In genomic region chr20:49123982-49124381, GRCh38 we compare ENCODE assay signal across 1 cellular context.
TF ChIP-seq lines count a peak whose summit lies in the region.

No MANE protein-coding gene starts in this region.

TF ChIP-seq in GM12878, 131 proteins besides CTCF, POLR2A, EP300 and RAD21:
- no peak for TF ChIP-seq PRDM15 (CRISPR knock-in tag; IDR thresholded peaks at IDR 0.05)
- TF ChIP-seq IRF5 (IDR thresholded peaks at IDR 0.05; ENCODE audit: borderline replicate concordance): no peak
- no peak for TF ChIP-seq BRCA1 (IDR thresholded peaks at IDR 0.05; ENCODE audit: low read depth, low read length)
- TF ChIP-seq, protein P1, sequence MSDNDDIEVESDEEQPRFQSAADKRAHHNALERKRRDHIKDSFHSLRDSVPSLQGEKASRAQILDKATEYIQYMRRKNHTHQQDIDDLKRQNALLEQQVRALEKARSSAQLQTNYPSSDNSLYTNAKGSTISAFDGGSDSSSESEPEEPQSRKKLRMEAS (IDR thresholded peaks at IDR 0.05; ENCODE audit: low read depth, low read length): no peak
- TF ChIP-seq SUPT20H (IDR thresholded peaks at IDR 0.05; ENCODE audit: borderline replicate concordance, control insufficient read depth, low read depth, low read length): no peak
- no peak for TF ChIP-seq DPF2 (IDR thresholded peaks at IDR 0.05)
- no peak for TF ChIP-seq ZNF592 (IDR thresholded peaks at IDR 0.05)
- no peak for TF ChIP-seq ZSCAN29 (IDR thresholded peaks at IDR 0.05)
- no peak for TF ChIP-seq RAD51 (IDR thresholded peaks at IDR 0.05)
- no peak for TF ChIP-seq BACH1 (IDR thresholded peaks at IDR 0.05; ENCODE audit: borderline replicate concordance)
- no peak for TF ChIP-seq JUND (IDR thresholded peaks at IDR 0.05; ENCODE audit: low read depth, low read length)
- no peak for TF ChIP-seq NKRF (conservative IDR thresholded peaks at IDR 0.05)
- TF ChIP-seq, protein P2, sequence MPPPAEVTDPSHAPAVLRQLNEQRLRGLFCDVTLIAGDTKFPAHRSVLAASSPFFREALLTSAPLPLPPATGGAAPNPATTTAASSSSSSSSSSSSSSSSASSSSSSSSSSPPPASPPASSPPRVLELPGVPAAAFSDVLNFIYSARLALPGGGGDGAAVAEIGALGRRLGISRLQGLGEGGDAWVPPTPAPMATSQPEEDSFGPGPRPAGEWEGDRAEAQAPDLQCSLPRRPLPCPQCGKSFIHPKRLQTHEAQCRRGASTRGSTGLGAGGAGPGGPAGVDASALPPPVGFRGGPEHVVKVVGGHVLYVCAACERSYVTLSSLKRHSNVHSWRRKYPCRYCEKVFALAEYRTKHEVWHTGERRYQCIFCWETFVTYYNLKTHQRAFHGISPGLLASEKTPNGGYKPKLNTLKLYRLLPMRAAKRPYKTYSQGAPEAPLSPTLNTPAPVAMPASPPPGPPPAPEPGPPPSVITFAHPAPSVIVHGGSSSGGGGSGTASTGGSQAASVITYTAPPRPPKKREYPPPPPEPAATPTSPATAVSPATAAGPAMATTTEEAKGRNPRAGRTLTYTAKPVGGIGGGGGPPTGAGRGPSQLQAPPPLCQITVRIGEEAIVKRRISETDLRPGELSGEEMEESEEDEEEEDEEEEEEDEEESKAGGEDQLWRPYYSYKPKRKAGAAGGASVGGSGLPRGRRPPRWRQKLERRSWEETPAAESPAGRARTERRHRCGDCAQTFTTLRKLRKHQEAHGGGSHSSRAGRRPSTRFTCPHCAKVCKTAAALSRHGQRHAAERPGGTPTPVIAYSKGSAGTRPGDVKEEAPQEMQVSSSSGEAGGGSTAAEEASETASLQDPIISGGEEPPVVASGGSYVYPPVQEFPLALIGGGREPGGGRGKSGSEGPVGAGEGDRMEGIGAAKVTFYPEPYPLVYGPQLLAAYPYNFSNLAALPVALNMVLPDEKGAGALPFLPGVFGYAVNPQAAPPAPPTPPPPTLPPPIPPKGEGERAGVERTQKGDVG (CRISPR knock-in tag; IDR thresholded peaks at IDR 0.05): no peak
- no peak for TF ChIP-seq FOS (IDR thresholded peaks at IDR 0.05; ENCODE audit: borderline replicate concordance, extremely low read depth, insufficient read length)
- no peak for TF ChIP-seq SREBF1 (IDR thresholded peaks at IDR 0.05; ENCODE audit: low read length)
- TF ChIP-seq RBBP5 (conservative IDR thresholded peaks at IDR 0.05): no peak
TF ChIP-seq in GM12878: peak in this region for 0.
